In genomic region chr7:132575336-132575986, GRCh38 we compare ENCODE assay signal across 8 cellular contexts. TPM values are rescaled to one million over a fixed set of nuclear protein-coding genes. Genes with fewer than 3 reads are reported as not detected.
A peak's percentile ranks its signal among the peaks of the same experiment; 100 is the strongest.
DNase-seq lines count a peak whose midpoint lies in the region; ATAC-seq, FAIRE-seq and TF ChIP-seq lines count a peak whose summit lies in the region.

No MANE protein-coding gene starts in this region.

- no peaks in the 10 kb centered on the region for H3K9me3 ChIP-seq in CD8-positive, alpha-beta memory T cell (ENCODE audit: low read length)
- H3K9me3 ChIP-seq in left ventricle myocardium inferior (replicated peaks) (no peaks in the 10 kb centered on the region), pancreas (no peaks in the 10 kb centered on the region)

- POLR2A ChIA-PET in CD8-positive, alpha-beta memory T cell (lab: Charles Lee): no interaction called here

- intact Hi-C loops in left ventricle myocardium inferior (cut with micrococcal nuclease) (no loop called here), pancreas (cut with DNase I) (loop anchor here in 2 of 3 donors (5.0 to 10.0 kb wide), 2 partner anchors 258 to 631 kb away; no protein-coding TSS in a partner anchor)

- peaks cover 39% of the 10 kb centered on the region for H3K27me3 ChIP-seq in CD8-positive, alpha-beta memory T cell (ENCODE audit: insufficient read depth, low read length, poor library complexity, severe bottlenecking)
- H3K27me3 ChIP-seq in left ventricle myocardium inferior (ENCODE audit: low read depth): peaks cover 70% of the 10 kb centered on the region
- H3K27me3 ChIP-seq in pancreas: peaks cover 0 to 20% (median 6%) of the 10 kb centered on the region in 4 donors

- peak overlapping the region in 1 of 8 donors; percentile 76 for H3K27ac Mint-ChIP-seq in CD8-positive, alpha-beta memory T cell
- H3K27ac Mint-ChIP-seq in activated naive CD8-positive, alpha-beta T cell: no peak overlapping the region

- H3K4me3 Mint-ChIP-seq in CD8-positive, alpha-beta memory T cell: peak overlapping the region; percentile 37 to 72 (median 62)
- H3K4me3 Mint-ChIP-seq in activated naive CD8-positive, alpha-beta T cell: peak overlapping the region; percentile 14

- H3K27ac ChIP-seq in CD8-positive, alpha-beta memory T cell (ENCODE audit: low read depth, low read length): no peak overlapping the region
- H3K27ac ChIP-seq in left ventricle myocardium inferior (replicated peaks) (peak overlapping the region; percentile 62), pancreas (no peak overlapping the region)

- H3K4me3 ChIP-seq in CD8-positive, alpha-beta memory T cell (ENCODE audit: low read length): no peak overlapping the region
- H3K4me3 ChIP-seq in left ventricle myocardium inferior (peak overlapping the region; percentile 79), pancreas (peak overlapping the region in 2 of 4 donors; percentile 29 to 51)

- H3K27me3 Mint-ChIP-seq in CD8-positive, alpha-beta memory T cell: peaks cover 47 to 76% of the 10 kb centered on the region in 2 donors
- H3K27me3 Mint-ChIP-seq in activated naive CD8-positive, alpha-beta T cell: peaks cover 37% of the 10 kb centered on the region

- no peak for FAIRE-seq in pancreas (lab: Jason Lieb, UNC)

- peaks cover 10% of the 10 kb centered on the region for H3K4me1 ChIP-seq in CD8-positive, alpha-beta memory T cell (ENCODE audit: insufficient read depth, low read length)
- H3K4me1 ChIP-seq in left ventricle myocardium inferior (peaks cover 50% of the 10 kb centered on the region), pancreas (peaks cover 0 to 8% (median 0%) of the 10 kb centered on the region in 3 donors)

- H3K4me1 Mint-ChIP-seq in CD8-positive, alpha-beta memory T cell: peaks cover 12 to 33% (median 19%) of the 10 kb centered on the region in 3 donors
- H3K4me1 Mint-ChIP-seq in activated naive CD8-positive, alpha-beta T cell (ENCODE audit: low read depth): peaks cover 24% of the 10 kb centered on the region

- peaks cover 0 to 1% (median 0%) of the 10 kb centered on the region in 5 donors for H3K9me3 Mint-ChIP-seq in CD8-positive, alpha-beta memory T cell
- no peaks in the 10 kb centered on the region for H3K9me3 Mint-ChIP-seq in activated naive CD8-positive, alpha-beta T cell (ENCODE audit: low read depth)

- ATAC-seq in pancreas (peak in 3 of 4 donors; percentile 66 to 71 (median 70)), esophagus mucosa (no peak), GM21367 (IDR thresholded peaks at IDR 0.05; ENCODE audit: unreplicated experiment) (no peak)

- CTCF ChIA-PET in CD8-positive, alpha-beta memory T cell (lab: Charles Lee): interaction anchor here (2.0 kb wide), 1 partner anchor 181 kb away, joined by 9 read pairs; no protein-coding TSS in a partner anchor

- no peaks in the 10 kb centered on the region for H3K36me3 Mint-ChIP-seq in CD8-positive, alpha-beta memory T cell
- no peaks in the 10 kb centered on the region for H3K36me3 Mint-ChIP-seq in activated naive CD8-positive, alpha-beta T cell

- WGBS in pancreas, 2 donors: 2 to 3% methylated on average over 34 of the region's 34 CpGs

- H3K36me3 ChIP-seq in CD8-positive, alpha-beta memory T cell (ENCODE audit: insufficient read depth, low read length): no peaks in the 10 kb centered on the region
- H3K36me3 ChIP-seq in left ventricle myocardium inferior (no peaks in the 10 kb centered on the region), pancreas (no peaks in the 10 kb centered on the region)

- no peak for DNase-seq in CD8-positive, alpha-beta memory T cell
- DNase-seq in M059J (ENCODE audit: low read depth): peak; percentile 75
- peak; percentile 71 for DNase-seq in left ventricle myocardium inferior
- DNase-seq in pancreas: no peak
- no peak for DNase-seq in HPDE6-E6E7 (ENCODE audit: extremely low spot score)

- TF ChIP-seq CTCF in left ventricle myocardium inferior (IDR thresholded peaks at IDR 0.05; ENCODE audit: borderline replicate concordance): peak; percentile 34
- TF ChIP-seq CTCF in pancreas (IDR thresholded peaks at IDR 0.05): no peak

RNA-seq across cellular contexts. Expression of gene PLXNA4, which starts 0.8 kb away (rescaled TPM):
- under 1 TPM in 1 of 2 experiments, not detected in 1; 0.02 TPM for total RNA-seq in CD8-positive, alpha-beta memory T cell
- 0.05 TPM for polyA plus RNA-seq in CD8-positive, alpha-beta memory T cell
- 6.0 and 6.2 TPM in 2 replicates for total RNA-seq in M059J (2014; rRNA removed; shearing (Covaris generic))
- total RNA-seq in left ventricle myocardium inferior (18.1 TPM), pancreas (1 to 10 TPM in 1 of 6 donors, under 1 TPM in 5; 0.28 to 1.6 (median 0.52) TPM), esophagus mucosa (1.1 TPM)
- under 1 TPM; 0.19 to 0.49 TPM for polyA plus RNA-seq in pancreas

Comparison
In these comparisons a context has a peak if more than half of its experiments do, and no peak if none do; other contexts are left out.
1. DNase-seq: peak in M059J (single experiment) and left ventricle myocardium inferior (single experiment); none in CD8-positive, alpha-beta memory T cell (0 of 5), pancreas (0 of 6) and HPDE6-E6E7 (single experiment).
2. ATAC-seq: peak in pancreas (3 of 4); none in esophagus mucosa (single experiment) and GM21367 (single experiment).